In the genomic region with DNA sequence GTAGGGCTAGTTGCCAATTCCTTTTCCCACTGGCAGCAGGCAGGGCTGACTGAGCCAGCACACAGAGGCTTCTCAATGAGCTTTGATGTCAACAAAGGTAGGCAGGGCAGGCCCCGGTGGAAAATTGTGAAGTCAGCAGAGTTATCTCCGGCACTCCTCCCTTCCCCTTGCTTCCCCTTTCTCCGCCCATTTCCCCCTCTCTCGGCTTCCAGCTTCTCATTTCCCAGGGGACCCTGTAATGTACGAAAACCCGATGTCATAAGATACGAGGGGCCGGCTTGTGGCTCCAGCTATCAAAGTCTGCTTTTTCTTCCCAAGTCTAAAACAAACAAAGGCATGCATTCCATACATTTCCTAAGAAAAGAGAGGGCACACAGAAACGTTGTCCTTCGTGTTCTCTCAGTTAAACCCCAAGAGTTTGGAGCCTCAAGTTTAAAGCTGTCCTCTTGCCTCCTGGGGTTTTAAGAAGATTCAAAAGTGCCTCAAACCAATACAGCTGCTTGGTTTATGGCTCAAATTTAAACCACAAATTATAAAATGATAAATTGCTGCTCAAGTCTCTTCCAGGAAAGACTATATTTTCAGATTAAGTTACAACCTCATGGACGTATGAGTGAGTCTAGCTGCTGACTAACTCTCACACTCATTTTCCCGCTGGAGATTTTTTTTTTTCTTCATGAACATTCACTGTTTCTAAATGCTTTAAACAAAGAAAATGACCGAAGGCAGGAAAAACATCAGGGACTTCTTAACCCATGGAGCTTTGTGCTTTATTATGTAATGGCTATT, we compare ENCODE assay signal across 8 cellular contexts. TPM values are rescaled to one million over a fixed set of nuclear protein-coding genes. Genes with fewer than 3 reads are reported as not detected.
DNase-seq lines count a peak whose midpoint lies in the region; ATAC-seq, FAIRE-seq and TF ChIP-seq lines count a peak whose summit lies in the region.

No MANE protein-coding gene starts in this region.

- ATAC-seq in CD4-positive, alpha-beta T cell (ENCODE audit: poor library complexity): peak; percentile 78
- peak; percentile 66 for ATAC-seq in RWPE2 (ENCODE audit: low read depth)
- ATAC-seq in GM21381 (IDR thresholded peaks at IDR 0.05; ENCODE audit: unreplicated experiment): no peak

- peak overlapping the region; percentile 18 for H3K27ac ChIP-seq in CD4-positive, alpha-beta T cell (ENCODE audit: low read depth, low read length)
- H3K27ac ChIP-seq in RWPE2 (ENCODE audit: poor library complexity, severe bottlenecking) (peak overlapping the region; percentile 74), small intestine (ENCODE audit: low read depth in 1 of 2, low read length in 1 of 2) (peak overlapping the region in 1 of 2 donors; percentile 33)

- 7 to 14% (median 7%) methylated on average over 13 of the region's 13 CpGs for WGBS in small intestine, 3 donors

- no peak overlapping the region for H3K4me3 ChIP-seq in RWPE2 (ENCODE audit: severe bottlenecking)
- H3K4me3 ChIP-seq in small intestine (ENCODE audit: low read depth in 1 of 2, low read length in 2 of 2): no peak overlapping the region

- no peak for TF ChIP-seq CTCF in CD4-positive, alpha-beta T cell (IDR thresholded peaks at IDR 0.05)
- TF ChIP-seq CTCF in RWPE2 (IDR thresholded peaks at IDR 0.05; ENCODE audit: poor library complexity, severe bottlenecking): no peak

- H3K36me3 Mint-ChIP-seq in CD4-positive, alpha-beta T cell (ENCODE audit: low read depth): no peaks in the 10 kb centered on the region

- H3K27me3 ChIP-seq in CD4-positive, alpha-beta T cell (ENCODE audit: control insufficient read depth, insufficient read depth, low read length): no peaks in the 10 kb centered on the region
- no peaks in the 10 kb centered on the region for H3K27me3 ChIP-seq in RWPE2 (ENCODE audit: insufficient read depth, poor library complexity, severe bottlenecking)
- no peaks in the 10 kb centered on the region for H3K27me3 ChIP-seq in small intestine (ENCODE audit: control insufficient read depth in 2 of 2, insufficient read depth in 2 of 2, low read length in 2 of 2)

- H3K27ac Mint-ChIP-seq in CD4-positive, alpha-beta T cell: peak overlapping the region; percentile 85

- intact Hi-C loops in CD4-positive, alpha-beta T cell (cut with DNase I, micrococcal nuclease): loop anchor here (2.0 to 5.0 kb wide), 3 partner anchors 13 to 55 kb away; no protein-coding TSS in a partner anchor

- POLR2A ChIA-PET in CD4-positive, alpha-beta T cell (lab: Charles Lee): interaction anchor here (0.6 to 3.9 kb wide), 17 partner anchors 8 to 214 kb away, joined by 3 to 34 read pairs (median 4); a partner anchor contains a TSS

- H3K4me1 ChIP-seq in RWPE2 (ENCODE audit: insufficient read depth, poor library complexity, severe bottlenecking): peaks cover 31% of the 10 kb centered on the region
- H3K4me1 ChIP-seq in small intestine (ENCODE audit: control insufficient read depth in 2 of 2, insufficient read depth in 1 of 2, low read depth in 1 of 2, low read length in 1 of 2): peaks cover 0 to 10% of the 10 kb centered on the region in 2 donors

- H3K4me1 Mint-ChIP-seq in CD4-positive, alpha-beta T cell (ENCODE audit: low read depth): peaks cover 57% of the 10 kb centered on the region

- CTCF ChIA-PET in CD4-positive, alpha-beta T cell (lab: Charles Lee): interaction anchor here (0.8 to 1.8 kb wide), 4 partner anchors 15 to 54 kb away, joined by 3 to 6 read pairs (median 4); no protein-coding TSS in a partner anchor

- H3K9me3 Mint-ChIP-seq in CD4-positive, alpha-beta T cell: no peaks in the 10 kb centered on the region

- H3K36me3 ChIP-seq in RWPE2 (ENCODE audit: low read depth) (no peaks in the 10 kb centered on the region), small intestine (ENCODE audit: control insufficient read depth in 2 of 2, insufficient read depth in 2 of 2, low read length in 2 of 2) (no peaks in the 10 kb centered on the region)

- peak overlapping the region; percentile 65 for H3K4me3 Mint-ChIP-seq in CD4-positive, alpha-beta T cell

- no peak for FAIRE-seq in small intestine (lab: Jason Lieb, UNC)

- no peak for TF ChIP-seq RAD21 in Ishikawa (IDR thresholded peaks at IDR 0.05; ENCODE audit: low read depth)

- no peak; the same call in 1 of the 2 replicates for TF ChIP-seq EP300 in Ishikawa (IDR thresholded peaks at IDR 0.05; ENCODE audit: borderline replicate concordance)

- peak in 6 of 10 experiments; percentile 11 to 43 (median 23) for DNase-seq in CD4-positive, alpha-beta T cell
- DNase-seq in RWPE2 (ENCODE audit: low spot score): no peak
- peak; percentile 81 for DNase-seq in brain pericyte (ENCODE audit: low read depth, low spot score)
- peak; percentile 81 for DNase-seq in iris pigment epithelial cell (ENCODE audit: low read depth)
- DNase-seq in small intestine: peak; percentile 67
- DNase-seq in DMS114 treated with DMSO at 0.1 percent for 48 hours (lab: John Stamatoyannopoulos, UW; ENCODE audit: unreplicated experiment): no peak

- no peaks in the 10 kb centered on the region for H3K9me3 ChIP-seq in CD4-positive, alpha-beta T cell (ENCODE audit: control insufficient read depth, low read length)
- H3K9me3 ChIP-seq in RWPE2 (ENCODE audit: severe bottlenecking): no peaks in the 10 kb centered on the region
- no peaks in the 10 kb centered on the region for H3K9me3 ChIP-seq in small intestine (ENCODE audit: control insufficient read depth, low read depth)

- H3K27me3 Mint-ChIP-seq in CD4-positive, alpha-beta T cell: no peaks in the 10 kb centered on the region

TF ChIP-seq in Ishikawa, 13 proteins besides CTCF, POLR2A, EP300 and RAD21:
- TF ChIP-seq NFIC (IDR thresholded peaks at IDR 0.05): peak; percentile 35
- peak; percentile 19; the same call in 1 of the 2 replicates for TF ChIP-seq TCF12 (IDR thresholded peaks at IDR 0.05; ENCODE audit: low read depth)
- TF ChIP-seq YY1 (IDR thresholded peaks at IDR 0.05; ENCODE audit: low read depth): no peak
- TF ChIP-seq TAF1 (IDR thresholded peaks at IDR 0.05; ENCODE audit: low read depth): no peak

RNA-seq across cellular contexts. Expression of a gene that starts 27.3 kb away (rescaled TPM):
- 100 to 1,000 TPM; 219 to 228 TPM for total RNA-seq in CD4-positive, alpha-beta T cell
- 10 to 100 TPM; 30.0 to 35.8 (median 30.8) TPM for polyA plus RNA-seq in small intestine

Comparison
In these comparisons a context has a peak if more than half of its experiments do, and no peak if none do; other contexts are left out.
1. DNase-seq: peak in CD4-positive, alpha-beta T cell (6 of 10), brain pericyte (single experiment), iris pigment epithelial cell (single experiment) and small intestine (single experiment); none in RWPE2 (single experiment) and DMS114 treated with DMSO at 0.1 percent for 48 hours (single experiment).